ENCODE assay signal across 13 cellular contexts in the genomic region with DNA sequence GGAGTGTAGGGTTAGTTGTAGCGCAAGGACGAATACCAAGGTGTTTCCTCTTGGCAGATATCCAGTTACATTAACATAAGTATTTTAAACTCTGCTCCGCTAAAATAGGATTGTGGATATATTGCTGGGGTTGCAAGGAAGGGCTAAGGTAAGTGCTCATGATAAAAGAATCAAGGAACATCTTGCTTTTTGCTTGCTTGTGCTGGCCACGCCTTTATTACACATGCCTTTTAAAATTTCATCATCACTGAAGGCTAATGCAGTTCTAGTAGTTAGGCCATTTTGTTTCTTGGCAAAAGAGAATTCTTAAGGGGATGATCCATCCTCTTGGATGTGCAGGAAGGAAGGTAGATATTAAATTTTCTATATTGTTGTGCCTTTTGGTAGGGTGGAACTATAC.
"Had no signal": no experiment of that assay in that cellular context is flagged by ENCODE, and none has a peak within 500 bp of the region (broad histone marks: within the 10 kb centered on the region; RNA-seq: fewer than 3 reads in every experiment).

No MANE protein-coding gene starts in this region.

- H3K27me3 Mint-ChIP-seq: stimulated activated naive CD8-positive, alpha-beta T cell treated with anti-CD3 and anti-CD28 coated beads, Interleukin-15, amount 100 ng/mL, for 72 hours had no signal

- H3K9me3 Mint-ChIP-seq: activated naive CD4-positive, alpha-beta T cell treated with anti-CD3 and anti-CD28 coated beads, Interleukin-2, amount 10 ng/mL, durations not matched to agents 7 days and 5 days; activated T-cell treated with anti-CD3 and anti-CD28 coated beads, Interleukin-2, amount 50 U/mL, for 24 hours; stimulated activated naive CD8-positive, alpha-beta T cell treated with anti-CD3 and anti-CD28 coated beads, Interleukin-15, amount 100 ng/mL, for 72 hours had no signal

- H3K4me3 Mint-ChIP-seq: activated naive CD4-positive, alpha-beta T cell treated with anti-CD3 and anti-CD28 coated beads, Interleukin-2, amount 10 ng/mL, durations not matched to agents 7 days and 5 days; activated T-cell treated with anti-CD3 and anti-CD28 coated beads, Interleukin-2, amount 50 U/mL, for 24 hours; stimulated activated naive CD8-positive, alpha-beta T cell treated with anti-CD3 and anti-CD28 coated beads, Interleukin-15, amount 100 ng/mL, for 72 hours had no signal

- DNase-seq: activated CD4-positive, alpha-beta T cell treated with anti-CD3 and anti-CD28 coated beads, Interleukin-2, amount 50 U/mL, for 48 hours; activated naive CD4-positive, alpha-beta T cell treated with anti-CD3 and anti-CD28 coated beads, Interleukin-2, amount 10 ng/mL, durations not matched to agents 7 days and 5 days; activated T-cell treated with anti-CD3 and anti-CD28 coated beads, Interleukin-2, amount 50 U/mL, for 24 hours; glutamatergic neuron; hypothalamus; kidney glomerular epithelial cell; psoas muscle; right lobe of liver; stimulated activated naive CD8-positive, alpha-beta T cell treated with anti-CD3 and anti-CD28 coated beads, Interleukin-15, amount 100 ng/mL, for 72 hours; SW 1271; upper lobe of right lung had no signal

- H3K27ac Mint-ChIP-seq: activated naive CD4-positive, alpha-beta T cell treated with anti-CD3 and anti-CD28 coated beads, Interleukin-2, amount 10 ng/mL, durations not matched to agents 7 days and 5 days; activated T-cell treated with anti-CD3 and anti-CD28 coated beads, Interleukin-2, amount 50 U/mL, for 24 hours; stimulated activated naive CD8-positive, alpha-beta T cell treated with anti-CD3 and anti-CD28 coated beads, Interleukin-15, amount 100 ng/mL, for 72 hours had no signal

- H3K4me3 ChIP-seq: cardiac muscle cell, psoas muscle, right lobe of liver, upper lobe of right lung had no signal

- H3K36me3 Mint-ChIP-seq: activated naive CD4-positive, alpha-beta T cell treated with anti-CD3 and anti-CD28 coated beads, Interleukin-2, amount 10 ng/mL, durations not matched to agents 7 days and 5 days had no signal

- ATAC-seq: activated CD4-positive, CD25-positive, alpha-beta regulatory T cell treated with anti-CD3 and anti-CD28 coated beads, Interleukin-2, amount 50 U/mL, for 24 hours; psoas muscle; right lobe of liver; stimulated activated naive CD8-positive, alpha-beta T cell treated with anti-CD3 and anti-CD28 coated beads, Interleukin-15, amount 100 ng/mL, for 72 hours; upper lobe of right lung had no signal
